Comparison of ENCODE assay signal across 12 cellular contexts in genomic region chr7:70143089-70144044, GRCh38.
DNase-seq lines count a peak whose midpoint lies in the region; ATAC-seq and TF ChIP-seq lines count a peak whose summit lies in the region.
"Had no signal": no experiment of that assay in that cellular context is flagged by ENCODE, and none has a peak within 500 bp of the region (broad histone marks: within the 10 kb centered on the region; RNA-seq: fewer than 3 reads in every experiment).

No MANE protein-coding gene starts in this region.

- no peak for TF ChIP-seq CTCF in mucosa of descending colon (IDR thresholded peaks at IDR 0.05)

- DNase-seq in DMS153 (lab: John Stamatoyannopoulos, UW) (peak; percentile 78), NCI-H1105 treated with DMSO at 0.1 percent for 48 hours (lab: John Stamatoyannopoulos, UW) (peak; percentile 94), SJCRH30 (peak; percentile 66 to 86), mucosa of descending colon (no peak), NCI-H187 treated with DMSO at 0.1 percent for 48 hours (lab: John Stamatoyannopoulos, UW) (no peak), NCI-H526 treated with DMSO at 0.1 percent for 48 hours (lab: John Stamatoyannopoulos, UW) (no peak)
- DNase-seq: activated naive CD8-positive, alpha-beta T cell treated with anti-CD3 and anti-CD28 coated beads, Interleukin-2, amount 50 U/mL, for 24 hours; foreskin melanocyte had no signal

- H3K36me3 ChIP-seq in SJCRH30 (no peaks in the 10 kb centered on the region), mucosa of descending colon (ENCODE audit: low read depth) (no peaks in the 10 kb centered on the region)

- H3K9me3 ChIP-seq in SJCRH30 (replicated peaks) (no peaks in the 10 kb centered on the region), mucosa of descending colon (no peaks in the 10 kb centered on the region)

- H3K4me1 ChIP-seq in SJCRH30 (peaks cover 30% of the 10 kb centered on the region), mucosa of descending colon (ENCODE audit: low read depth) (no peaks in the 10 kb centered on the region)

- H3K27me3 ChIP-seq in SJCRH30 = no peaks in the 10 kb centered on the region

- peak; percentile 48 for ATAC-seq in mucosa of descending colon
- no peak for ATAC-seq in GM21529 (IDR thresholded peaks at IDR 0.05; ENCODE audit: unreplicated experiment)
- ATAC-seq in GM18907 (IDR thresholded peaks at IDR 0.05; ENCODE audit: unreplicated experiment) = no peak
- ATAC-seq: activated naive CD8-positive, alpha-beta T cell treated with anti-CD3 and anti-CD28 coated beads, Interleukin-2, amount 50 U/mL, for 24 hours had no signal

- intact Hi-C loops in mucosa of descending colon (cut with DNase I, micrococcal nuclease) = no loop called here

- 0 out of 2 replicates have a peak overlapping the region, but pooled peaks have one; percentile 0 for H3K4me3 ChIP-seq in SJCRH30
- H3K4me3 ChIP-seq in mucosa of descending colon = no peak overlapping the region
- H3K4me3 ChIP-seq: coronary artery had no signal

- peak overlapping the region; percentile 63 for H3K27ac ChIP-seq in SJCRH30
- H3K27ac ChIP-seq: coronary artery, KMS-11 had no signal

Comparison
In these comparisons a context has a peak if more than half of its experiments do, and no peak if none do; other contexts are left out.
1. DNase-seq: peak in DMS153 (single experiment), NCI-H1105 treated with DMSO at 0.1 percent for 48 hours (single experiment) and SJCRH30 (2 of 2); none in mucosa of descending colon (0 of 3), NCI-H187 treated with DMSO at 0.1 percent for 48 hours (single experiment) and NCI-H526 treated with DMSO at 0.1 percent for 48 hours (single experiment).